Comparison of ENCODE assay signal across 32 cellular contexts in the genomic region with DNA sequence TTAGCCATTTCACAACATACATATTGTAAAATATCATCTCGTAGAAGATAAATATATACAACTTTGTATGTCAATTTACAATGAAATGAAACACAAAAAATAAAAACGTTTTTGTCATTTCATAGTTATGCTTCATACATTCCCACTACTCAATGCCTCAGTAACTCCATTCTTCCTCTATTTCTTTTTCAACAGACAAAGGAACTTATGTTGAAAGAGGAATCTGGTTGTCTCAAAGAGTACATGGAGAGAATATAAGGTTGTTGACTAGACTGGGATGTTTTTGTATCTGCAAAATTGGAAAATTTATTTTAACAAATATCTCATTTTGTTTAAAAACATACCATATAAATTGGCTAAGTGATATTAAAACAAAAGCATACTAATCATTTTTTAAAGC.
"Had no signal": no experiment of that assay in that cellular context is flagged by ENCODE, and none has a peak within 500 bp of the region (broad histone marks: within the 10 kb centered on the region; RNA-seq: fewer than 3 reads in every experiment).

No MANE protein-coding gene starts in this region.

- H3K9me3 Mint-ChIP-seq: activated CD4-positive, alpha-beta memory T cell treated with anti-CD3 and anti-CD28 coated beads, Interleukin-2, amount 10 ng/mL, durations not matched to agents 7 days and 5 days; activated CD4-positive, alpha-beta T cell treated with anti-CD3 and anti-CD28 coated beads, Interleukin-2, amount 10 ng/mL, durations not matched to agents 7 days and 5 days; activated naive CD8-positive, alpha-beta T cell treated with anti-CD3 and anti-CD28 coated beads, Interleukin-2, amount 10 ng/mL, durations not matched to agents 7 days and 5 days; activated T-cell treated with anti-CD3 and anti-CD28 coated beads, Interleukin-2, amount 50 U/mL, for 24 hours; activated T-cell treated with anti-CD3 and anti-CD28 coated beads, Interleukin-2, amount 50 U/mL, for 72 hours; central memory CD8-positive, alpha-beta T cell; effector memory CD8-positive, alpha-beta T cell had no signal

- H3K4me3 ChIP-seq: esophagus muscularis mucosa, gastrocnemius medialis had no signal

- FAIRE-seq: astrocyte, bronchial epithelial cell had no signal

- H3K4me3 Mint-ChIP-seq: activated CD4-positive, alpha-beta memory T cell treated with anti-CD3 and anti-CD28 coated beads, Interleukin-2, amount 10 ng/mL, durations not matched to agents 7 days and 5 days; activated CD4-positive, alpha-beta T cell treated with anti-CD3 and anti-CD28 coated beads, Interleukin-2, amount 10 ng/mL, durations not matched to agents 7 days and 5 days; activated naive CD4-positive, alpha-beta T cell treated with anti-CD3 and anti-CD28 coated beads, Interleukin-2, amount 10 ng/mL, durations not matched to agents 7 days and 5 days; activated naive CD8-positive, alpha-beta T cell treated with anti-CD3 and anti-CD28 coated beads, Interleukin-2, amount 10 ng/mL, durations not matched to agents 7 days and 5 days; activated T-cell treated with anti-CD3 and anti-CD28 coated beads, Interleukin-2, amount 50 U/mL, for 24 hours; activated T-cell treated with anti-CD3 and anti-CD28 coated beads, Interleukin-2, amount 50 U/mL, for 72 hours; central memory CD8-positive, alpha-beta T cell; effector memory CD8-positive, alpha-beta T cell; WTC11 had no signal

- H3K36me3 Mint-ChIP-seq: activated naive CD4-positive, alpha-beta T cell treated with anti-CD3 and anti-CD28 coated beads, Interleukin-2, amount 10 ng/mL, durations not matched to agents 7 days and 5 days; activated naive CD4-positive, alpha-beta T cell treated with anti-CD3 and anti-CD28 coated beads, Interleukin-2, amount 50 U/mL, for 72 hours; activated naive CD8-positive, alpha-beta T cell treated with anti-CD3 and anti-CD28 coated beads, Interleukin-2, amount 10 ng/mL, durations not matched to agents 7 days and 5 days; WTC11 had no signal

- H3K27ac ChIP-seq: brain microvascular endothelial cell, foreskin keratinocyte, gastrocnemius medialis, VCaP had no signal

- DNase-seq: activated CD4-positive, alpha-beta memory T cell treated with anti-CD3 and anti-CD28 coated beads, Interleukin-2, amount 10 ng/mL, durations not matched to agents 7 days and 5 days; activated CD4-positive, alpha-beta T cell treated with anti-CD3 and anti-CD28 coated beads for 1 hour; activated CD4-positive, alpha-beta T cell treated with anti-CD3 and anti-CD28 coated beads for 4 hours; activated CD4-positive, alpha-beta T cell treated with anti-CD3 and anti-CD28 coated beads, Interleukin-2, amount 10 ng/mL, durations not matched to agents 7 days and 5 days; activated CD4-positive, alpha-beta T cell treated with anti-CD3 and anti-CD28 coated beads, Interleukin-2, amount 50 U/mL, for 4 hours; activated CD8-positive, alpha-beta memory T cell treated with anti-CD3 and anti-CD28 coated beads, Interleukin-2, amount 50 U/mL, for 48 hours; activated gamma-delta T cell; activated naive CD4-positive, alpha-beta T cell; activated naive CD4-positive, alpha-beta T cell treated with anti-CD3 and anti-CD28 coated beads, Interleukin-2, amount 10 ng/mL, durations not matched to agents 7 days and 5 days; activated naive CD8-positive, alpha-beta T cell treated with anti-CD3 and anti-CD28 coated beads, Interleukin-2, amount 10 ng/mL, durations not matched to agents 7 days and 5 days; activated T-cell treated with anti-CD3 and anti-CD28 coated beads for 4 hours; activated T-cell treated with anti-CD3 and anti-CD28 coated beads, Interleukin-2, amount 50 U/mL, for 24 hours; activated T-cell treated with anti-CD3 and anti-CD28 coated beads, Interleukin-2, amount 50 U/mL, for 72 hours; amniotic stem cell; anterior cingulate cortex; brain microvascular endothelial cell; cortex of kidney; dermis blood vessel endothelial cell; effector CD4-positive, alpha-beta T cell; effector memory CD8-positive, alpha-beta T cell; erythroblast; foreskin keratinocyte; gastrocnemius medialis; glutamatergic neuron; T-helper 2 cell had no signal

- H3K4me1 ChIP-seq: foreskin keratinocyte, gastrocnemius medialis had no signal

- ATAC-seq: activated naive CD4-positive, alpha-beta T cell treated with anti-CD3 and anti-CD28 coated beads, Interleukin-2, amount 50 U/mL, for 72 hours; activated T-cell treated with anti-CD3 and anti-CD28 coated beads, Interleukin-2, amount 50 U/mL, for 72 hours; effector memory CD8-positive, alpha-beta T cell; foreskin keratinocyte; gastrocnemius medialis; WTC11 had no signal

- H3K27me3 ChIP-seq: brain microvascular endothelial cell, esophagus muscularis mucosa, foreskin keratinocyte had no signal

- H3K27ac Mint-ChIP-seq: activated CD4-positive, alpha-beta memory T cell treated with anti-CD3 and anti-CD28 coated beads, Interleukin-2, amount 10 ng/mL, durations not matched to agents 7 days and 5 days; activated CD4-positive, alpha-beta T cell treated with anti-CD3 and anti-CD28 coated beads, Interleukin-2, amount 10 ng/mL, durations not matched to agents 7 days and 5 days; activated naive CD4-positive, alpha-beta T cell treated with anti-CD3 and anti-CD28 coated beads, Interleukin-2, amount 10 ng/mL, durations not matched to agents 7 days and 5 days; activated naive CD4-positive, alpha-beta T cell treated with anti-CD3 and anti-CD28 coated beads, Interleukin-2, amount 50 U/mL, for 72 hours; activated naive CD8-positive, alpha-beta T cell treated with anti-CD3 and anti-CD28 coated beads, Interleukin-2, amount 10 ng/mL, durations not matched to agents 7 days and 5 days; activated T-cell treated with anti-CD3 and anti-CD28 coated beads, Interleukin-2, amount 50 U/mL, for 24 hours; activated T-cell treated with anti-CD3 and anti-CD28 coated beads, Interleukin-2, amount 50 U/mL, for 72 hours; effector memory CD8-positive, alpha-beta T cell; WTC11 had no signal

- H3K9me3 ChIP-seq: esophagus muscularis mucosa, gastrocnemius medialis had no signal

- H3K4me1 Mint-ChIP-seq: activated naive CD8-positive, alpha-beta T cell treated with anti-CD3 and anti-CD28 coated beads, Interleukin-2, amount 10 ng/mL, durations not matched to agents 7 days and 5 days; central memory CD8-positive, alpha-beta T cell had no signal

- H3K36me3 ChIP-seq: brain microvascular endothelial cell, esophagus muscularis mucosa, gastrocnemius medialis had no signal
